ENCODE assay signal across 28 cellular contexts in genomic region chr21:14078746-14079375, GRCh38.
"Had no signal": no experiment of that assay in that cellular context is flagged by ENCODE, and none has a peak within 500 bp of the region (broad histone marks: within the 10 kb centered on the region; RNA-seq: fewer than 3 reads in every experiment).

No MANE protein-coding gene starts in this region.

- H3K79me2 ChIP-seq: parathyroid adenoma had no signal

- H3K4me3 ChIP-seq: neural progenitor cell, ovary, psoas muscle, right lobe of liver, skin epidermis, suprapubic skin, thoracic aorta, thyroid gland, tibial nerve, upper lobe of right lung, uterus had no signal

- H3K4me3 Mint-ChIP-seq: naive thymus-derived CD4-positive, alpha-beta T cell; natural killer cell; nephron; neural progenitor cell; stimulated activated memory B cell treated with anti-CD40 and anti-IgM and Interleukin-4, amounts not matched to agents 10 μg/mL and 1 μg/mL and 100 μg/mL, for 72 hours; stimulated activated naive CD8-positive, alpha-beta T cell treated with anti-CD3 and anti-CD28 coated beads, Interleukin-15, amount 100 ng/mL, for 72 hours had no signal

- DNase-seq: naive thymus-derived CD4-positive, alpha-beta T cell; natural killer cell; occipital lobe; ovary; psoas muscle; right cardiac atrium; right lobe of liver; stimulated activated CD4-positive, alpha-beta T cell treated with anti-CD3 and anti-CD28 coated beads, Interleukin-1b, Interleukin-23, amount 100 ng/mL, for 48 hours; stimulated activated CD4-positive, alpha-beta T cell treated with anti-CD3 and anti-CD28 coated beads, Interleukin-4, amount 100 ng/mL, for 1 hour; stimulated activated CD4-positive, alpha-beta T cell treated with anti-CD3 and anti-CD28 coated beads, Interleukin-4, amount 100 ng/mL, for 4 hours; stimulated activated CD8-positive, alpha-beta memory T cell treated with anti-CD3 and anti-CD28 coated beads, Interleukin-4, amount 100 ng/mL, for 48 hours; stimulated activated naive CD4-positive, alpha-beta T cell; stimulated activated naive CD8-positive, alpha-beta T cell treated with anti-CD3 and anti-CD28 coated beads, Interleukin-15, amount 100 ng/mL, for 72 hours; stimulated activated naive CD8-positive, alpha-beta T cell treated with anti-CD3 and anti-CD28 coated beads, Interleukin-15, Interleukin-2, amounts not matched to agents 100 U/mL and 50 U/mL, for 24 hours; substantia nigra; thyroid gland; trophoblast cell; upper lobe of right lung; uterus had no signal

- H2AFZ ChIP-seq: neural progenitor cell, parathyroid adenoma had no signal

- H3K27me3 Mint-ChIP-seq: naive thymus-derived CD4-positive, alpha-beta T cell; progenitor cell of endocrine pancreas; stimulated activated memory B cell treated with anti-CD40 and anti-IgM and Interleukin-4, amounts not matched to agents 10 μg/mL and 1 μg/mL and 100 μg/mL, for 72 hours; stimulated activated naive CD8-positive, alpha-beta T cell treated with anti-CD3 and anti-CD28 coated beads, Interleukin-15, amount 100 ng/mL, for 72 hours had no signal

- H3K9ac ChIP-seq: neural progenitor cell, parathyroid adenoma had no signal

- H3K9me3 ChIP-seq: ovary, psoas muscle, right lobe of liver, thyroid gland, upper lobe of right lung, uterus had no signal

- H3K4me1 Mint-ChIP-seq: natural killer cell; nephron; stimulated activated naive CD8-positive, alpha-beta T cell treated with anti-CD3 and anti-CD28 coated beads, Interleukin-15, amount 100 ng/mL, for 72 hours had no signal

- H3K27ac ChIP-seq: neural progenitor cell, ovary, parathyroid adenoma, psoas muscle, right lobe of liver, skin epidermis, suprapubic skin, thoracic aorta, thyroid gland, tibial nerve, upper lobe of right lung, uterus had no signal

- H3K27ac Mint-ChIP-seq: naive thymus-derived CD4-positive, alpha-beta T cell; natural killer cell; nephron; progenitor cell of endocrine pancreas; stimulated activated memory B cell treated with anti-CD40 and anti-IgM and Interleukin-4, amounts not matched to agents 10 μg/mL and 1 μg/mL and 100 μg/mL, for 72 hours; stimulated activated naive CD8-positive, alpha-beta T cell treated with anti-CD3 and anti-CD28 coated beads, Interleukin-15, amount 100 ng/mL, for 72 hours had no signal

- H3K36me3 ChIP-seq: neural progenitor cell, ovary, right lobe of liver, thoracic aorta, thyroid gland, upper lobe of right lung, uterus had no signal

- H3K4me2 ChIP-seq: neural progenitor cell had no signal

- ATAC-seq: naive thymus-derived CD4-positive, alpha-beta T cell; natural killer cell; psoas muscle; right cardiac atrium; right lobe of liver; stimulated activated memory B cell treated with anti-CD40 and anti-IgM and Interleukin-4, amounts not matched to agents 10 μg/mL and 1 μg/mL and 100 μg/mL, for 72 hours; stimulated activated naive CD8-positive, alpha-beta T cell treated with anti-CD3 and anti-CD28 coated beads, Interleukin-15, amount 100 ng/mL, for 72 hours; stimulated activated naive CD8-positive, alpha-beta T cell treated with anti-CD3 and anti-CD28 coated beads, Interleukin-15, Interleukin-2, amounts not matched to agents 100 U/mL and 50 U/mL, for 24 hours; upper lobe of right lung had no signal

- H3K27me3 ChIP-seq: neural progenitor cell, ovary, right lobe of liver, suprapubic skin, thyroid gland, tibial nerve, upper lobe of right lung, uterus had no signal

- H3K4me1 ChIP-seq: parathyroid adenoma, psoas muscle, right lobe of liver, suprapubic skin, thyroid gland, tibial nerve, upper lobe of right lung, uterus had no signal
